ENCODE assay signal across 9 cellular contexts in genomic region chr17:48555616-48556533, GRCh38. TPM values are rescaled to one million over a fixed set of nuclear protein-coding genes. Genes with fewer than 3 reads are reported as not detected.
DNase-seq lines count a peak whose midpoint lies in the region; ATAC-seq and TF ChIP-seq lines count a peak whose summit lies in the region.
"Had no signal": no experiment of that assay in that cellular context is flagged by ENCODE, and none has a peak within 500 bp of the region (broad histone marks: within the 10 kb centered on the region; RNA-seq: fewer than 3 reads in every experiment).

No MANE protein-coding gene starts in this region.

- DNase-seq in AG04449 (ENCODE audit: low read depth, low spot score) (no peak), MV-4-11 (lab: John Stamatoyannopoulos, UW) (peak; percentile 5), mucosa of descending colon (peak in 1 of 3 donors; percentile 47), NCI-H2171 (lab: John Stamatoyannopoulos, UW) (no peak), CD1c-positive myeloid dendritic cell (ENCODE audit: extremely low spot score) (no peak), medulla oblongata (ENCODE audit: extremely low spot score) (no peak)
- DNase-seq: NK-92 treated with Interleukin-12 subunit alpha and Interleukin-12 subunit beta, amount 100 ng/mL, for 24 hours had no signal

- CTCF ChIA-PET in AG04449 (lab: Yijun Ruan, JAX): interaction anchor here (0.9 to 3.6 kb wide), 11 partner anchors 9 to 247 kb away, joined by 3 to 22 read pairs (median 5); partner anchors contain the start of gene HOXB5

- peak; percentile 57 for ATAC-seq in mucosa of descending colon
- ATAC-seq in GM21619 (IDR thresholded peaks at IDR 0.05; ENCODE audit: unreplicated experiment): no peak

- H3K36me3 ChIP-seq in mucosa of descending colon (ENCODE audit: low read depth): no peaks in the 10 kb centered on the region

- TF ChIP-seq CTCF in AG04449 (IDR thresholded peaks at IDR 0.05; ENCODE audit: insufficient read depth, low read length, missing control alignments) (no peak), brain (conservative IDR thresholded peaks at IDR 0.05) (no peak), mucosa of descending colon (IDR thresholded peaks at IDR 0.05) (no peak)

- H3K9me3 ChIP-seq in mucosa of descending colon: no peaks in the 10 kb centered on the region

- H3K36me3 Mint-ChIP-seq in brain: no peaks in the 10 kb centered on the region

- peak overlapping the region in 4 of 5 experiments; percentile 81 to 98 (median 90) for H3K27ac Mint-ChIP-seq in brain

- H3K4me3 ChIP-seq in AG04449 (ENCODE audit: low read depth, low read length): peak overlapping the region; percentile 42
- no peak overlapping the region for H3K4me3 ChIP-seq in mucosa of descending colon

- H3K4me3 Mint-ChIP-seq in brain: peak overlapping the region in 4 of 5 experiments; percentile 80 to 92 (median 83)

- H3K27me3 Mint-ChIP-seq in brain: peaks cover 100% of the 10 kb centered on the region

- intact Hi-C loops in mucosa of descending colon (cut with DNase I, micrococcal nuclease): no loop called here

- H3K9me3 Mint-ChIP-seq in brain: peaks cover 0 to 3% (median 0%) of the 10 kb centered on the region in 5 experiments

- peaks cover 41% of the 10 kb centered on the region for H3K4me1 Mint-ChIP-seq in brain

- POLR2A ChIA-PET in AG04449 (lab: Yijun Ruan, JAX): interaction anchor here (0.5 to 3.1 kb wide), 15 partner anchors 8 to 83 kb away, joined by 3 to 17 read pairs (median 4); partner anchors contain the start of gene HOXB5

- H3K4me1 ChIP-seq in mucosa of descending colon (ENCODE audit: low read depth): peaks cover 28% of the 10 kb centered on the region

RNA-seq across cellular contexts. Expression of gene HOXB2, which starts 11.0 kb away (rescaled TPM):
- polyA plus RNA-seq in brain (ENCODE audit: insufficient read depth, low read depth, low replicate concordance): 168 TPM
- 10 to 100 TPM in 1 of 3 donors, 1 to 10 TPM in 1, under 1 TPM in 1; 0.93 to 32.4 (median 3.3) TPM for total RNA-seq in mucosa of descending colon

RNA-seq across cellular contexts. Expression of gene HOXB4, which starts 22.3 kb away (rescaled TPM):
- 30.3 TPM for polyA plus RNA-seq in brain (ENCODE audit: insufficient read depth, low read depth, low replicate concordance)
- total RNA-seq in mucosa of descending colon: 10 to 100 TPM in 1 of 3 donors, 1 to 10 TPM in 2; 4.5 to 14.6 (median 5.3) TPM

RNA-seq across cellular contexts. Expression of gene HOXB1, which starts 25.1 kb away (rescaled TPM):
- polyA plus RNA-seq in brain (ENCODE audit: insufficient read depth, low read depth, low replicate concordance): not detected
- not detected for total RNA-seq in mucosa of descending colon

RNA-seq across cellular contexts. Expression of gene HOXB3, which starts 34.2 kb away (rescaled TPM):
- polyA plus RNA-seq in brain (ENCODE audit: insufficient read depth, low read depth, low replicate concordance): 41.6 TPM
- 10 to 100 TPM; 42.4 to 64.8 (median 43.4) TPM for total RNA-seq in mucosa of descending colon

RNA-seq across cellular contexts. Expression of gene HOXB5, which starts 37.7 kb away (rescaled TPM):
- polyA plus RNA-seq in brain (ENCODE audit: insufficient read depth, low read depth, low replicate concordance): 234 TPM
- total RNA-seq in mucosa of descending colon: 10 to 100 TPM; 16.2 to 29.3 (median 19.9) TPM
